In genomic region chr10:43140414-43140813, GRCh38 we compare ENCODE assay signal across 8 cellular contexts. TPM values are rescaled to one million over a fixed set of nuclear protein-coding genes. Genes with fewer than 3 reads are reported as not detected.
DNase-seq lines count a peak whose midpoint lies in the region; ATAC-seq and TF ChIP-seq lines count a peak whose summit lies in the region.

No MANE protein-coding gene starts in this region.

- H3K4ac ChIP-seq in IMR-90 (ENCODE audit: low read depth, low read length), result no peak overlapping the region

- H3K4me2 ChIP-seq in IMR-90 (ENCODE audit: low read depth, low read length), result peak overlapping the region; percentile 71

- no peak overlapping the region for H4K91ac ChIP-seq in IMR-90 (ENCODE audit: insufficient read depth, low read depth, low read length)

- H3K56ac ChIP-seq in IMR-90 (ENCODE audit: extremely low read depth, insufficient read depth, low read length), result no peak overlapping the region

- in situ Hi-C loops in Caki2 (cut with HindIII; ENCODE audit: low pct_unique_long_range_greater_than_20kb, low sequenced_read_pairs), result no loop called here
- in situ Hi-C loops in IMR-90 (cut with MboI; ENCODE audit: low sequenced_read_pairs), result loop anchor here (25.0 kb wide), 1 partner anchor 1847 kb away; the partner anchor contains the start of gene DEPP1
- in situ Hi-C loops in astrocyte of the spinal cord (cut with HindIII; ENCODE audit: low sequenced_read_pairs), result no loop called here

- peak overlapping the region; percentile 0 for H2BK5ac ChIP-seq in IMR-90 (ENCODE audit: low read depth, low read length, poor library complexity, severe bottlenecking)

- H3K4me1 ChIP-seq in IMR-90 (ENCODE audit: control insufficient read depth, insufficient read depth, low read length) (peaks cover 6% of the 10 kb centered on the region), tibial artery (peaks cover 6 to 31% (median 20%) of the 10 kb centered on the region in 4 donors)

- no peak overlapping the region for H2BK20ac ChIP-seq in IMR-90 (ENCODE audit: low read depth, low read length)

- CTCF ChIA-PET in IMR-90 (lab: Yijun Ruan, JAX), result no interaction called here

- H4K20me1 ChIP-seq in IMR-90 (ENCODE audit: insufficient read depth, low read length), result peaks cover 56% of the 10 kb centered on the region

- intact Hi-C loops in IMR-90 (cut with micrococcal nuclease), result no loop called here
- intact Hi-C loops in tibial artery (cut with DNase I; ENCODE audit: low total_unique reads), result no loop called here

- H2BK120ac ChIP-seq in IMR-90 (ENCODE audit: low read depth, low read length), result no peak overlapping the region

- H3K36me3 ChIP-seq in IMR-90 (ENCODE audit: control insufficient read depth, insufficient read depth, low read length) (no peaks in the 10 kb centered on the region), tibial artery (no peaks in the 10 kb centered on the region)

- no peak overlapping the region; the same call in 1 of the 2 replicates for H4K5ac ChIP-seq in IMR-90 (ENCODE audit: low read depth, low read length)

- H3K4me3 ChIP-seq in IMR-90 (ENCODE audit: insufficient read depth, low read depth, low read length) (no peak overlapping the region), astrocyte of the spinal cord (ENCODE audit: low read depth, low read length) (no peak overlapping the region), tibial artery (no peak overlapping the region)

- DNase-seq in Caki2 (ENCODE audit: low read depth), result peak; percentile 70
- DNase-seq in IMR-90, result peak; percentile 98
- peak; percentile 89 for DNase-seq in astrocyte of the spinal cord (ENCODE audit: low read depth, low spot score)
- peak; percentile 90 for DNase-seq in non-pigmented ciliary epithelial cell (ENCODE audit: low read depth)
- no peak for DNase-seq in NCI-H2081 treated with DMSO at 0.1 percent for 48 hours (lab: John Stamatoyannopoulos, UW)
- DNase-seq in tibial artery, result no peak
- DNase-seq in mesenteric fat pad (ENCODE audit: low spot score), result no peak

- H3K27me3 ChIP-seq in IMR-90 (ENCODE audit: control insufficient read depth, insufficient read depth, low read length) (no peaks in the 10 kb centered on the region), tibial artery (no peaks in the 10 kb centered on the region)

- no peak for TF ChIP-seq POLR2A in IMR-90 (IDR thresholded peaks at IDR 0.05; ENCODE audit: low read depth, low read length)

- no peak overlapping the region for H3K23ac ChIP-seq in IMR-90 (ENCODE audit: low read depth, low read length)

- H3K27ac ChIP-seq in IMR-90 (ENCODE audit: insufficient read depth, low read length), result no peak overlapping the region
- H3K27ac ChIP-seq in tibial artery, result no peak overlapping the region

- peaks cover 5% of the 10 kb centered on the region; the same call in 1 of the 2 replicates for H3K9me1 ChIP-seq in IMR-90 (ENCODE audit: insufficient read depth, low read length)

- no CpG with 5 or more reads among the region's 3 CpGs for WGBS in IMR-90 (ENCODE audit: extremely low coverage in 2 of 2, insufficient read length in 1 of 2), 2 experiments

- no peak overlapping the region for H3K9ac ChIP-seq in IMR-90 (ENCODE audit: low read depth, low read length)

- peak; percentile 40 for ATAC-seq in GM21526 (IDR thresholded peaks at IDR 0.05; ENCODE audit: low FRiP score, unreplicated experiment)
- ATAC-seq in IMR-90 (ENCODE audit: low read depth), result peak; percentile 49

- TF ChIP-seq CTCF in IMR-90 (conservative IDR thresholded peaks at IDR 0.05; ENCODE audit: low read depth, low read length), result no peak
- no peak for TF ChIP-seq CTCF in astrocyte of the spinal cord (IDR thresholded peaks at IDR 0.05; ENCODE audit: low read depth, low read length)
- no peak for TF ChIP-seq CTCF in tibial artery (IDR thresholded peaks at IDR 0.05)

- no peak overlapping the region for H2AK5ac ChIP-seq in IMR-90 (ENCODE audit: low read depth, low read length)

- H2BK15ac ChIP-seq in IMR-90 (ENCODE audit: low read depth, low read length), result no peak overlapping the region

- POLR2A ChIA-PET in IMR-90 (lab: Charles Lee; ENCODE audit: unreplicated experiment), result no interaction called here

- peaks cover 9 to 49% of the 10 kb centered on the region in 2 experiments; a peak in 3 of 4 replicates for H3K79me1 ChIP-seq in IMR-90 (ENCODE audit: low read depth in 1 of 2, low read length in 2 of 2)

- no peak overlapping the region for H2AK9ac ChIP-seq in IMR-90 (replicated peaks; ENCODE audit: low read depth, low read length, poor library complexity)

- peak overlapping the region; percentile 49; the same call in 1 of the 2 replicates for H3K18ac ChIP-seq in IMR-90 (ENCODE audit: low read depth, low read length)

- dilution Hi-C loops in IMR-90 (cut with HindIII; ENCODE audit: low sequenced_read_pairs, unreplicated experiment), result no loop called here

- H3K9me3 ChIP-seq in IMR-90 (ENCODE audit: control insufficient read depth, insufficient read depth, low read length), result no peaks in the 10 kb centered on the region
- H3K9me3 ChIP-seq in tibial artery, result no peaks in the 10 kb centered on the region

- H3K14ac ChIP-seq in IMR-90 (replicated peaks; ENCODE audit: low read depth, low read length), result no peak overlapping the region

- no TSS peak for BruUV-seq in IMR-90 (replicated peaks; lab: Mats Ljungman, UMichigan)

- H2AFZ ChIP-seq in IMR-90 (replicated peaks; ENCODE audit: low read length, poor library complexity), result no peak overlapping the region

- H4K8ac ChIP-seq in IMR-90 (ENCODE audit: low read depth in 2 of 2, low read length in 2 of 2), result no peak overlapping the region

- no peak for TF ChIP-seq RAD21 in IMR-90 (IDR thresholded peaks at IDR 0.05; ENCODE audit: low read length)

TF ChIP-seq in IMR-90, 13 proteins besides CTCF, POLR2A, EP300 and RAD21:
- TF ChIP-seq MXI1 (IDR thresholded peaks at IDR 0.05; ENCODE audit: borderline replicate concordance, low read depth, low read length) (no peak), FOS (IDR thresholded peaks at IDR 0.05; ENCODE audit: low read depth, low read length) (peak; percentile 77), RFX5 (IDR thresholded peaks at IDR 0.05; ENCODE audit: low read depth, low read length) (no peak), MAFK (IDR thresholded peaks at IDR 0.05; ENCODE audit: low read depth, low read length) (no peak), MAZ (IDR thresholded peaks at IDR 0.05; ENCODE audit: borderline replicate concordance, low read depth, low read length) (no peak), SMC3 (IDR thresholded peaks at IDR 0.05; ENCODE audit: low read depth, low read length) (no peak), CEBPB (IDR thresholded peaks at IDR 0.05; ENCODE audit: low read depth, low read length) (peak; percentile 74), RCOR1 (IDR thresholded peaks at IDR 0.05; ENCODE audit: insufficient replicate concordance, low read length) (no peak), NFE2L2 (IDR thresholded peaks at IDR 0.05; ENCODE audit: low read depth, low read length) (no peak), BHLHE40 (IDR thresholded peaks at IDR 0.05; ENCODE audit: low read depth, low read length) (peak; percentile 92), CHD1 (IDR thresholded peaks at IDR 0.05; ENCODE audit: low read depth, low read length) (no peak), USF2 (IDR thresholded peaks at IDR 0.05; ENCODE audit: low read depth, low read length) (no peak)
- TF ChIP-seq, protein P1, sequence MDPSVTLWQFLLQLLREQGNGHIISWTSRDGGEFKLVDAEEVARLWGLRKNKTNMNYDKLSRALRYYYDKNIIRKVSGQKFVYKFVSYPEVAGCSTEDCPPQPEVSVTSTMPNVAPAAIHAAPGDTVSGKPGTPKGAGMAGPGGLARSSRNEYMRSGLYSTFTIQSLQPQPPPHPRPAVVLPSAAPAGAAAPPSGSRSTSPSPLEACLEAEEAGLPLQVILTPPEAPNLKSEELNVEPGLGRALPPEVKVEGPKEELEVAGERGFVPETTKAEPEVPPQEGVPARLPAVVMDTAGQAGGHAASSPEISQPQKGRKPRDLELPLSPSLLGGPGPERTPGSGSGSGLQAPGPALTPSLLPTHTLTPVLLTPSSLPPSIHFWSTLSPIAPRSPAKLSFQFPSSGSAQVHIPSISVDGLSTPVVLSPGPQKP (IDR thresholded peaks at IDR 0.05; ENCODE audit: borderline replicate concordance, low read depth, low read length), result no peak

RNA-seq across cellular contexts. Expression of gene CSGALNACT2, which starts 2.2 kb away (rescaled TPM):
- 9.0 and 10.9 TPM in 2 replicates for total RNA-seq in Caki2 (2014; rRNA removed; shearing (Covaris generic); ENCODE audit: low replicate concordance)
- 6.5 and 11.4 TPM in 2 replicates for total RNA-seq in IMR-90 (2012; rRNA removed)
- 11.7 and 13.1 TPM in 2 replicates for polyA plus RNA-seq in IMR-90 (2012; rRNA removed)
- 1.4 and 5.2 TPM in 2 replicates for polyA plus RNA-seq in IMR-90 (2012; cell fraction: cytosol; rRNA removed)
- 1.8 and 19.5 TPM in 2 replicates for polyA plus RNA-seq in IMR-90 (2012; cell fraction: nucleus; rRNA removed; ENCODE audit: low replicate concordance)
- 31.0 TPM for total RNA-seq in mesenteric fat pad

Comparison
In these comparisons a context has a peak if more than half of its experiments do, and no peak if none do; other contexts are left out.
1. DNase-seq: peak in Caki2 (single experiment), IMR-90 (single experiment), astrocyte of the spinal cord (single experiment) and non-pigmented ciliary epithelial cell (single experiment); none in NCI-H2081 treated with DMSO at 0.1 percent for 48 hours (single experiment), tibial artery (0 of 2) and mesenteric fat pad (single experiment).